ENCODE assay signal across 1 cellular context in the genomic region with DNA sequence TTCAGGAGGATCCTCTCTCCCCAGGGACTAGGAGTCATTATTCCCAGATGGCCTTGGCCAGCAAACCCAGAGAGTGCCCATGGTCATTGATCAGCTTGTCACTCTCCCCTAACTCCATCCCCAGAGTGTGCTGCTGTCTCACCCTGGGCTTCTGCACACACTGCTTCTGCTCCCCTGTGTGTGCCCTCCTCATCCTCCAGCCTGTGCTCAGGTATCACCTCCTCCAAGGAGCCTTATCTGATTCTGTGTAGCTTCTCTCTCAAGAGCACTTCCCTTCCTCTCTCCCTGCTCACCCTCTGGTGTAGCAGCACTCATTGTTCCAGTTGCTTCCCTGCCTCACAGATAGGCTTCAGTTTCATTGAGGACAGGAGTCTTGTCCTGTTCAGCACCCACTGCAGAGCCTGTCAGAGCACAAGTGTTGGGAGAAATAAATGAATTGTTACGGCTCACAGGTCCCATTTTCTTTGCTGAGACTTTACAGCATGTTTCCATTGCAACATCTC.
TF ChIP-seq lines count a peak whose summit lies in the region.

No MANE protein-coding gene starts in this region.

TF ChIP-seq in IMR-90, 13 proteins besides CTCF, POLR2A, EP300 and RAD21:
- TF ChIP-seq CEBPB (IDR thresholded peaks at IDR 0.05; ENCODE audit: low read depth, low read length) (no peak), MXI1 (IDR thresholded peaks at IDR 0.05; ENCODE audit: borderline replicate concordance, low read depth, low read length) (no peak), RFX5 (IDR thresholded peaks at IDR 0.05; ENCODE audit: low read depth, low read length) (no peak), FOS (IDR thresholded peaks at IDR 0.05; ENCODE audit: low read depth, low read length) (no peak), SMC3 (IDR thresholded peaks at IDR 0.05; ENCODE audit: low read depth, low read length) (no peak), RCOR1 (IDR thresholded peaks at IDR 0.05; ENCODE audit: insufficient replicate concordance, low read length) (no peak), NFE2L2 (IDR thresholded peaks at IDR 0.05; ENCODE audit: low read depth, low read length) (no peak), CHD1 (IDR thresholded peaks at IDR 0.05; ENCODE audit: low read depth, low read length) (no peak), BHLHE40 (IDR thresholded peaks at IDR 0.05; ENCODE audit: low read depth, low read length) (no peak), MAFK (IDR thresholded peaks at IDR 0.05; ENCODE audit: low read depth, low read length) (no peak), MAZ (IDR thresholded peaks at IDR 0.05; ENCODE audit: borderline replicate concordance, low read depth, low read length) (no peak)
- TF ChIP-seq, protein P1, sequence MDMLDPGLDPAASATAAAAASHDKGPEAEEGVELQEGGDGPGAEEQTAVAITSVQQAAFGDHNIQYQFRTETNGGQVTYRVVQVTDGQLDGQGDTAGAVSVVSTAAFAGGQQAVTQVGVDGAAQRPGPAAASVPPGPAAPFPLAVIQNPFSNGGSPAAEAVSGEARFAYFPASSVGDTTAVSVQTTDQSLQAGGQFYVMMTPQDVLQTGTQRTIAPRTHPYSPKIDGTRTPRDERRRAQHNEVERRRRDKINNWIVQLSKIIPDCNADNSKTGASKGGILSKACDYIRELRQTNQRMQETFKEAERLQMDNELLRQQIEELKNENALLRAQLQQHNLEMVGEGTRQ (IDR thresholded peaks at IDR 0.05; ENCODE audit: low read depth, low read length): no peak
- TF ChIP-seq, protein P2, sequence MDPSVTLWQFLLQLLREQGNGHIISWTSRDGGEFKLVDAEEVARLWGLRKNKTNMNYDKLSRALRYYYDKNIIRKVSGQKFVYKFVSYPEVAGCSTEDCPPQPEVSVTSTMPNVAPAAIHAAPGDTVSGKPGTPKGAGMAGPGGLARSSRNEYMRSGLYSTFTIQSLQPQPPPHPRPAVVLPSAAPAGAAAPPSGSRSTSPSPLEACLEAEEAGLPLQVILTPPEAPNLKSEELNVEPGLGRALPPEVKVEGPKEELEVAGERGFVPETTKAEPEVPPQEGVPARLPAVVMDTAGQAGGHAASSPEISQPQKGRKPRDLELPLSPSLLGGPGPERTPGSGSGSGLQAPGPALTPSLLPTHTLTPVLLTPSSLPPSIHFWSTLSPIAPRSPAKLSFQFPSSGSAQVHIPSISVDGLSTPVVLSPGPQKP (IDR thresholded peaks at IDR 0.05; ENCODE audit: borderline replicate concordance, low read depth, low read length): no peak
